ENCODE assay signal across 17 cellular contexts in the genomic region with DNA sequence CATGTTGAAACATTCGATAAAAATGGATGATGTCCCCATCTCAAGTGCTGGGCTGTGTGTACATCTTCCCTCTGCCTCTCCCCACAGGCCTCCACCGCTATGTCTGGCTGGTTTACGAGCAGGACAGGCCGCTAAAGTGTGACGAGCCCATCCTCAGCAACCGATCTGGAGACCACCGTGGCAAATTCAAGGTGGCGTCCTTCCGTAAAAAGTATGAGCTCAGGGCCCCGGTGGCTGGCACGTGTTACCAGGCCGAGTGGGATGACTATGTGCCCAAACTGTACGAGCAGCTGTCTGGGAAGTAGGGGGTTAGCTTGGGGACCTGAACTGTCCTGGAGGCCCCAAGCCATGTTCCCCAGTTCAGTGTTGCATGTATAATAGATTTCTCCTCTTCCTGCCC. TPM values are rescaled to one million over a fixed set of nuclear protein-coding genes. Genes with fewer than 3 reads are reported as not detected.
A peak's percentile ranks its signal among the peaks of the same experiment; 100 is the strongest.
DNase-seq lines count a peak whose midpoint lies in the region; ATAC-seq and TF ChIP-seq lines count a peak whose summit lies in the region.
"Had no signal": no experiment of that assay in that cellular context is flagged by ENCODE, and none has a peak within 500 bp of the region (broad histone marks: within the 10 kb centered on the region; RNA-seq: fewer than 3 reads in every experiment).

No MANE protein-coding gene starts in this region.

- H3K27ac ChIP-seq in endodermal cell (ENCODE audit: low read depth, low read length) (no peak overlapping the region), parathyroid adenoma (peak overlapping the region; percentile 100)
- H3K27ac ChIP-seq: C4-2B, Peyer's patch had no signal

- DNase-seq in activated T-cell treated with anti-CD3 and anti-CD28 coated beads, Interleukin-2, amount 50 U/mL, for 72 hours, result no peak
- no peak for DNase-seq in activated T-cell treated with anti-CD3 and anti-CD28 coated beads, Interleukin-2, amount 50 U/mL, for 1 hour
- no peak for DNase-seq in endodermal cell
- DNase-seq in stimulated activated CD4-positive, alpha-beta T cell treated with anti-CD3 and anti-CD28 coated beads, Interleukin-4, amount 100 ng/mL, for 1 hour, result no peak
- DNase-seq in cerebellum (ENCODE audit: low spot score), result no peak
- DNase-seq in DMS53 treated with DMSO at 0.1 percent for 48 hours (lab: John Stamatoyannopoulos, UW; ENCODE audit: unreplicated experiment), result no peak
- DNase-seq: GDM1; IMR-90; NCI-H1105 treated with DMSO at 0.1 percent for 48 hours; NCI-H2081; NCI-H345; NCI-H774; NK-92 treated with Interleukin-12 subunit alpha and Interleukin-12 subunit beta, amount 100 ng/mL, for 24 hours; Peyer's patch had no signal

- no peaks in the 10 kb centered on the region for H3K9me3 ChIP-seq in endodermal cell (ENCODE audit: control insufficient read depth, low read length)
- no peaks in the 10 kb centered on the region for H3K9me3 ChIP-seq in parathyroid adenoma (ENCODE audit: control insufficient read depth, low read length)
- H3K9me3 ChIP-seq: Peyer's patch had no signal

- TF ChIP-seq CTCF in endodermal cell (conservative IDR thresholded peaks at IDR 0.05), result no peak
- no peak for TF ChIP-seq CTCF in parathyroid adenoma (IDR thresholded peaks at IDR 0.05)

- H3K4me1 Mint-ChIP-seq in activated T-cell treated with anti-CD3 and anti-CD28 coated beads, Interleukin-2, amount 50 U/mL, for 72 hours (ENCODE audit: low read depth), result peaks cover 20% of the 10 kb centered on the region
- H3K4me1 Mint-ChIP-seq in IgD-negative memory B cell (peaks cover 12 to 19% (median 14%) of the 10 kb centered on the region in 3 donors), endodermal cell (no peaks in the 10 kb centered on the region)

- no peaks in the 10 kb centered on the region for H3K9me3 Mint-ChIP-seq in activated T-cell treated with anti-CD3 and anti-CD28 coated beads, Interleukin-2, amount 50 U/mL, for 72 hours
- H3K9me3 Mint-ChIP-seq in IgD-negative memory B cell (no peaks in the 10 kb centered on the region), endodermal cell (no peaks in the 10 kb centered on the region)

- H3K79me2 ChIP-seq in parathyroid adenoma, result peaks cover 26% of the 10 kb centered on the region

- no peak overlapping the region for H3K4me3 ChIP-seq in endodermal cell (ENCODE audit: low read length)
- H3K4me3 ChIP-seq in parathyroid adenoma (ENCODE audit: low read depth, low read length), result no peak overlapping the region
- H3K4me3 ChIP-seq: Peyer's patch had no signal

- H3K4me1 ChIP-seq in endodermal cell (ENCODE audit: control insufficient read depth, insufficient read depth, low read length) (no peaks in the 10 kb centered on the region), parathyroid adenoma (peaks cover 53% of the 10 kb centered on the region)

- H3K27ac Mint-ChIP-seq in activated T-cell treated with anti-CD3 and anti-CD28 coated beads, Interleukin-2, amount 50 U/mL, for 72 hours, result peak overlapping the region; percentile 66
- peak overlapping the region in 2 of 3 donors; percentile 59 to 92 for H3K27ac Mint-ChIP-seq in IgD-negative memory B cell
- H3K27ac Mint-ChIP-seq in endodermal cell, result peak overlapping the region; percentile 52

- H3K4me2 ChIP-seq in parathyroid adenoma (ENCODE audit: low read length), result no peak overlapping the region

- H3K36me3 ChIP-seq in endodermal cell (ENCODE audit: control insufficient read depth, insufficient read depth, low read length) (peaks cover 68% of the 10 kb centered on the region), parathyroid adenoma (ENCODE audit: control insufficient read depth, insufficient read depth, low read length) (no peaks in the 10 kb centered on the region)

- H3K27me3 Mint-ChIP-seq in activated T-cell treated with anti-CD3 and anti-CD28 coated beads, Interleukin-2, amount 50 U/mL, for 72 hours (ENCODE audit: low read depth), result no peaks in the 10 kb centered on the region
- H3K27me3 Mint-ChIP-seq in IgD-negative memory B cell (no peaks in the 10 kb centered on the region), endodermal cell (ENCODE audit: insufficient read depth) (no peaks in the 10 kb centered on the region)

- H3K4me3 Mint-ChIP-seq in activated T-cell treated with anti-CD3 and anti-CD28 coated beads, Interleukin-2, amount 50 U/mL, for 72 hours, result no peak overlapping the region
- no peak overlapping the region for H3K4me3 Mint-ChIP-seq in IgD-negative memory B cell
- H3K4me3 Mint-ChIP-seq in endodermal cell, result no peak overlapping the region

- ATAC-seq in activated T-cell treated with anti-CD3 and anti-CD28 coated beads, Interleukin-2, amount 50 U/mL, for 72 hours (replicated peaks in 1 of 2), result peak in 1 of 2 donors; percentile 24

- 96% methylated on average over 12 to 13 of the region's 13 CpGs for WGBS in endodermal cell (ENCODE audit: insufficient coverage in 1 of 2, insufficient read length in 1 of 2), 2 experiments

- no peak overlapping the region for H2AFZ ChIP-seq in parathyroid adenoma

- H3K36me3 Mint-ChIP-seq in activated T-cell treated with anti-CD3 and anti-CD28 coated beads, Interleukin-2, amount 50 U/mL, for 72 hours (ENCODE audit: insufficient read depth in 2 of 2), result peaks cover 4 to 26% of the 10 kb centered on the region in 2 donors
- peaks cover 17% of the 10 kb centered on the region for H3K36me3 Mint-ChIP-seq in IgD-negative memory B cell
- peaks cover 57% of the 10 kb centered on the region for H3K36me3 Mint-ChIP-seq in endodermal cell (ENCODE audit: low read depth)

- H3K9ac ChIP-seq in endodermal cell (ENCODE audit: extremely low read depth, low read length, poor library complexity, severe bottlenecking), result no peak overlapping the region
- no peak overlapping the region for H3K9ac ChIP-seq in parathyroid adenoma

- H3K27me3 ChIP-seq in endodermal cell (ENCODE audit: control insufficient read depth, insufficient read depth, low read length, poor library complexity, severe bottlenecking) (no peaks in the 10 kb centered on the region), parathyroid adenoma (ENCODE audit: control insufficient read depth, insufficient read depth, low read length) (no peaks in the 10 kb centered on the region)
- H3K27me3 ChIP-seq: Peyer's patch had no signal

RNA-seq across cellular contexts. Expression of a gene that starts 8.6 kb away (rescaled TPM):
- 10 to 100 TPM; 93.4 to 99.5 TPM for total RNA-seq in activated T-cell treated with anti-CD3 and anti-CD28 coated beads, Interleukin-2, amount 50 U/mL, for 72 hours
- polyA plus RNA-seq in IgD-negative memory B cell, result 281 TPM
- total RNA-seq in endodermal cell (100 to 1,000 TPM; 153 to 158 TPM), cerebellum (160 TPM)
- 232 TPM for polyA plus RNA-seq in endodermal cell (2013, experiment 1 of 2)
- polyA plus RNA-seq in endodermal cell (2013, experiment 2 of 2), result 201 TPM

RNA-seq across cellular contexts. Expression of a gene that starts 40.7 kb away (rescaled TPM):
- total RNA-seq in activated T-cell treated with anti-CD3 and anti-CD28 coated beads, Interleukin-2, amount 50 U/mL, for 72 hours, result 1 to 10 TPM; 3.1 to 4.5 TPM
- 3.4 TPM for polyA plus RNA-seq in IgD-negative memory B cell
- total RNA-seq in endodermal cell (10 to 100 TPM; 35.4 to 43.8 TPM), cerebellum (13.3 TPM)
- polyA plus RNA-seq in endodermal cell (2013, experiment 1 of 2), result 19.1 TPM
- 18.8 TPM for polyA plus RNA-seq in endodermal cell (2013, experiment 2 of 2)
